1 cellular context compared by ENCODE assay signal in genomic region chr3:49373563-49373962, GRCh38.
A peak's percentile ranks its signal among the peaks of the same experiment; 100 is the strongest.
TF ChIP-seq lines count a peak whose summit lies in the region.

No MANE protein-coding gene starts in this region.

TF ChIP-seq in HepG2, 621 proteins besides CTCF, POLR2A, EP300 and RAD21:
- TF ChIP-seq RARA (CRISPR knock-in tag; IDR thresholded peaks at IDR 0.05) = peak; percentile 53
- no peak for TF ChIP-seq SOX6 (IDR thresholded peaks at IDR 0.05)
- TF ChIP-seq SOX6 (CRISPR knock-in tag; IDR thresholded peaks at IDR 0.05) = peak; percentile 64
- TF ChIP-seq ZMAT3 (CRISPR knock-in tag; conservative IDR thresholded peaks at IDR 0.05) = no peak
- no peak for TF ChIP-seq ZNF496 (CRISPR knock-in tag; IDR thresholded peaks at IDR 0.05; ENCODE audit: insufficient replicate concordance)
- TF ChIP-seq ZNF704 (CRISPR knock-in tag; IDR thresholded peaks at IDR 0.05; ENCODE audit: borderline replicate concordance) = no peak
- TF ChIP-seq PCBP1 (IDR thresholded peaks at IDR 0.05; ENCODE audit: borderline replicate concordance, low read depth, low read length) = no peak
- no peak for TF ChIP-seq ZNF746 (CRISPR knock-in tag; IDR thresholded peaks at IDR 0.05)
- TF ChIP-seq TRIM24 (CRISPR knock-in tag; IDR thresholded peaks at IDR 0.05) = no peak
- peak; percentile 22; the same call in 1 of the 2 replicates for TF ChIP-seq NR2F6 (IDR thresholded peaks at IDR 0.05)
- TF ChIP-seq NR2F6 (CRISPR knock-in tag; IDR thresholded peaks at IDR 0.05) = peak; percentile 67
- peak; percentile 84 for TF ChIP-seq ZNF770 (CRISPR knock-in tag; IDR thresholded peaks at IDR 0.05)
- 0 out of 2 replicates have a peak, but pooled peaks have one; percentile 23 for TF ChIP-seq HOXA3 (CRISPR knock-in tag; IDR thresholded peaks at IDR 0.05)
- 0 out of 4 replicates have a peak, but pooled peaks have one; percentile 21 to 37 for TF ChIP-seq NR2F1 (CRISPR knock-in tag; IDR thresholded peaks at IDR 0.05)
- 0 out of 2 replicates have a peak, but pooled peaks have one; percentile 14 for TF ChIP-seq GATAD2A (CRISPR knock-in tag; IDR thresholded peaks at IDR 0.05)
- peak; percentile 35; the same call in 1 of the 2 replicates for TF ChIP-seq SOX5 (CRISPR knock-in tag; IDR thresholded peaks at IDR 0.05; ENCODE audit: borderline replicate concordance)
- peak; percentile 59 for TF ChIP-seq ZMYM3 (CRISPR knock-in tag; IDR thresholded peaks at IDR 0.05)
- peak; percentile 77 for TF ChIP-seq HNF4A (CRISPR knock-in tag; IDR thresholded peaks at IDR 0.05)
- TF ChIP-seq FOXP4 (CRISPR knock-in tag; IDR thresholded peaks at IDR 0.05) = peak; percentile 20; the same call in 1 of the 2 replicates
- no peak for TF ChIP-seq SOX13 (IDR thresholded peaks at IDR 0.05)
- peak in 1 of 2 experiments; percentile 46; a peak in 2 of 4 replicates for TF ChIP-seq SOX13 (CRISPR knock-in tag; conservative IDR thresholded peaks at IDR 0.05 in 1 of 2, IDR thresholded peaks at IDR 0.05 in 1 of 2)
- peak; percentile 64 for TF ChIP-seq PAXIP1 (CRISPR knock-in tag; conservative IDR thresholded peaks at IDR 0.05)
- peak; percentile 34; the same call in 1 of the 2 replicates for TF ChIP-seq MED1 (CRISPR knock-in tag; IDR thresholded peaks at IDR 0.05)
- peak; percentile 52 for TF ChIP-seq SAP130 (CRISPR knock-in tag; IDR thresholded peaks at IDR 0.05; ENCODE audit: low read depth)
- TF ChIP-seq ZNF362 (CRISPR knock-in tag; IDR thresholded peaks at IDR 0.05; ENCODE audit: borderline replicate concordance) = peak; percentile 76; the same call in 1 of the 2 replicates
- peak; percentile 49; the same call in 1 of the 2 replicates for TF ChIP-seq PHF21A (CRISPR knock-in tag; IDR thresholded peaks at IDR 0.05)
- TF ChIP-seq ARID5B (CRISPR knock-in tag; IDR thresholded peaks at IDR 0.05) = peak; percentile 55
TF ChIP-seq in HepG2: peak in this region for 18.
